In genomic region chr4:56981795-56982201, GRCh38 we compare ENCODE assay signal across 1 cellular context.
A peak's percentile ranks its signal among the peaks of the same experiment; 100 is the strongest.
TF ChIP-seq lines count a peak whose summit lies in the region.

No MANE protein-coding gene starts in this region.

TF ChIP-seq in HEK293, 187 proteins besides CTCF, POLR2A, EP300 and RAD21 (continued from another document):
- TF ChIP-seq, protein P1, sequence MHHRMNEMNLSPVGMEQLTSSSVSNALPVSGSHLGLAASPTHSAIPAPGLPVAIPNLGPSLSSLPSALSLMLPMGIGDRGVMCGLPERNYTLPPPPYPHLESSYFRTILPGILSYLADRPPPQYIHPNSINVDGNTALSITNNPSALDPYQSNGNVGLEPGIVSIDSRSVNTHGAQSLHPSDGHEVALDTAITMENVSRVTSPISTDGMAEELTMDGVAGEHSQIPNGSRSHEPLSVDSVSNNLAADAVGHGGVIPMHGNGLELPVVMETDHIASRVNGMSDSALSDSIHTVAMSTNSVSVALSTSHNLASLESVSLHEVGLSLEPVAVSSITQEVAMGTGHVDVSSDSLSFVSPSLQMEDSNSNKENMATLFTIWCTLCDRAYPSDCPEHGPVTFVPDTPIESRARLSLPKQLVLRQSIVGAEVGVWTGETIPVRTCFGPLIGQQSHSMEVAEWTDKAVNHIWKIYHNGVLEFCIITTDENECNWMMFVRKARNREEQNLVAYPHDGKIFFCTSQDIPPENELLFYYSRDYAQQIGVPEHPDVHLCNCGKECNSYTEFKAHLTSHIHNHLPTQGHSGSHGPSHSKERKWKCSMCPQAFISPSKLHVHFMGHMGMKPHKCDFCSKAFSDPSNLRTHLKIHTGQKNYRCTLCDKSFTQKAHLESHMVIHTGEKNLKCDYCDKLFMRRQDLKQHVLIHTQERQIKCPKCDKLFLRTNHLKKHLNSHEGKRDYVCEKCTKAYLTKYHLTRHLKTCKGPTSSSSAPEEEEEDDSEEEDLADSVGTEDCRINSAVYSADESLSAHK (tag by site-specific recombination; IDR thresholded peaks at IDR 0.05) = no peak
- no peak for TF ChIP-seq MYNN (tag by site-specific recombination; IDR thresholded peaks at IDR 0.05; ENCODE audit: borderline replicate concordance)
- TF ChIP-seq ZNF274 (IDR thresholded peaks at IDR 0.05; ENCODE audit: low read length) = no peak
- TF ChIP-seq ZNF274 (tag by site-specific recombination; IDR thresholded peaks at IDR 0.05; ENCODE audit: borderline replicate concordance) = no peak
- no peak for TF ChIP-seq IKZF3 (tag by site-specific recombination; IDR thresholded peaks at IDR 0.05)
- TF ChIP-seq ZNF510 (tag by site-specific recombination; IDR thresholded peaks at IDR 0.05; ENCODE audit: insufficient replicate concordance) = no peak
- TF ChIP-seq, protein P2, sequence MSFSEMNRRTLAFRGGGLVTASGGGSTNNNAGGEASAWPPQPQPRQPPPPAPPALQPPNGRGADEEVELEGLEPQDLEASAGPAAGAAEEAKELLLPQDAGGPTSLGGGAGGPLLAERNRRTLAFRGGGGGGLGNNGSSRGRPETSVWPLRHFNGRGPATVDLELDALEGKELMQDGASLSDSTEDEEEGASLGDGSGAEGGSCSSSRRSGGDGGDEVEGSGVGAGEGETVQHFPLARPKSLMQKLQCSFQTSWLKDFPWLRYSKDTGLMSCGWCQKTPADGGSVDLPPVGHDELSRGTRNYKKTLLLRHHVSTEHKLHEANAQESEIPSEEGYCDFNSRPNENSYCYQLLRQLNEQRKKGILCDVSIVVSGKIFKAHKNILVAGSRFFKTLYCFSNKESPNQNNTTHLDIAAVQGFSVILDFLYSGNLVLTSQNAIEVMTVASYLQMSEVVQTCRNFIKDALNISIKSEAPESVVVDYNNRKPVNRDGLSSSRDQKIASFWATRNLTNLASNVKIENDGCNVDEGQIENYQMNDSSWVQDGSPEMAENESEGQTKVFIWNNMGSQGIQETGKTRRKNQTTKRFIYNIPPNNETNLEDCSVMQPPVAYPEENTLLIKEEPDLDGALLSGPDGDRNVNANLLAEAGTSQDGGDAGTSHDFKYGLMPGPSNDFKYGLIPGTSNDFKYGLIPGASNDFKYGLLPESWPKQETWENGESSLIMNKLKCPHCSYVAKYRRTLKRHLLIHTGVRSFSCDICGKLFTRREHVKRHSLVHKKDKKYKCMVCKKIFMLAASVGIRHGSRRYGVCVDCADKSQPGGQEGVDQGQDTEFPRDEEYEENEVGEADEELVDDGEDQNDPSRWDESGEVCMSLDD (tag by site-specific recombination; IDR thresholded peaks at IDR 0.05) = no peak
- no peak for TF ChIP-seq GLIS1 (tag by site-specific recombination; IDR thresholded peaks at IDR 0.05)
- TF ChIP-seq TCF7L2 (IDR thresholded peaks at IDR 0.05; ENCODE audit: borderline replicate concordance, low read depth, low read length) = no peak
- TF ChIP-seq KLF10 (tag by site-specific recombination; IDR thresholded peaks at IDR 0.05) = no peak
- TF ChIP-seq PRDM1 (tag by site-specific recombination; IDR thresholded peaks at IDR 0.05) = peak; percentile 91
- no peak for TF ChIP-seq ELK4 (IDR thresholded peaks at IDR 0.05; ENCODE audit: borderline replicate concordance, low read depth, low read length)
- peak; percentile 77 for TF ChIP-seq ZNF629 (tag by site-specific recombination; IDR thresholded peaks at IDR 0.05)
- no peak for TF ChIP-seq ZNF544 (tag by site-specific recombination; IDR thresholded peaks at IDR 0.05)
- no peak for TF ChIP-seq ZNF362 (tag by site-specific recombination; IDR thresholded peaks at IDR 0.05)
- no peak for TF ChIP-seq ZNF660 (tag by site-specific recombination; IDR thresholded peaks at IDR 0.05)
- TF ChIP-seq ZFP37 (tag by site-specific recombination; IDR thresholded peaks at IDR 0.05) = no peak
- TF ChIP-seq ZBTB49 (tag by site-specific recombination; IDR thresholded peaks at IDR 0.05; ENCODE audit: low read depth) = no peak
- TF ChIP-seq ZNF521 (tag by site-specific recombination; IDR thresholded peaks at IDR 0.05) = no peak
